In genomic region chr1:191350938-191351337, GRCh38 we compare ENCODE assay signal across 14 cellular contexts.
"Had no signal": no experiment of that assay in that cellular context is flagged by ENCODE, and none has a peak within 500 bp of the region (broad histone marks: within the 10 kb centered on the region; RNA-seq: fewer than 3 reads in every experiment).

No MANE protein-coding gene starts in this region.

- DNase-seq: activated CD4-positive, alpha-beta memory T cell treated with anti-CD3 and anti-CD28 coated beads, Interleukin-2, amount 10 ng/mL, durations not matched to agents 7 days and 5 days; activated CD4-positive, alpha-beta T cell treated with anti-CD3 and anti-CD28 coated beads for 4 hours; activated naive CD4-positive, alpha-beta T cell; activated naive CD8-positive, alpha-beta T cell treated with anti-CD3 and anti-CD28 coated beads, Interleukin-2, amount 10 ng/mL, durations not matched to agents 7 days and 5 days; activated T-cell treated with anti-CD3 and anti-CD28 coated beads, Interleukin-2, amount 50 U/mL, for 1 hour; amygdala; erythroblast; foreskin melanocyte; heart left ventricle; kidney glomerular epithelial cell; left ventricle myocardium superior; stimulated activated CD4-positive, alpha-beta T cell treated with anti-CD3 and anti-CD28 coated beads, Interleukin-1b, Interleukin-23, amount 100 ng/mL, for 48 hours; stimulated activated naive CD4-positive, alpha-beta T cell treated with Interleukin-2 at 50 U/mL for 16 hours; thyroid gland had no signal
